26 cellular contexts compared by ENCODE assay signal in genomic region chr20:47456041-47456537, GRCh38. TPM values are rescaled to one million over a fixed set of nuclear protein-coding genes. Genes with fewer than 3 reads are reported as not detected.
DNase-seq lines count a peak whose midpoint lies in the region; ATAC-seq and TF ChIP-seq lines count a peak whose summit lies in the region.
"Had no signal": no experiment of that assay in that cellular context is flagged by ENCODE, and none has a peak within 500 bp of the region (broad histone marks: within the 10 kb centered on the region; RNA-seq: fewer than 3 reads in every experiment).

No MANE protein-coding gene starts in this region.

- H3K27ac Mint-ChIP-seq in activated CD8-positive, alpha-beta T cell treated with anti-CD3 and anti-CD28 coated beads, Interleukin-2, amount 10 ng/mL, durations not matched to agents 7 days and 5 days: peak overlapping the region; percentile 12
- no peak overlapping the region for H3K27ac Mint-ChIP-seq in activated CD8-positive, alpha-beta T cell treated with anti-CD3 and anti-CD28 coated beads for 36 hours
- peak overlapping the region; percentile 91 for H3K27ac Mint-ChIP-seq in stimulated activated memory B cell treated with anti-CD40 and anti-IgM and Interleukin-4, amounts not matched to agents 10 μg/mL and 1 μg/mL and 100 μg/mL, for 72 hours
- H3K27ac Mint-ChIP-seq: activated CD4-positive, alpha-beta memory T cell treated with anti-CD3 and anti-CD28 coated beads, Interleukin-2, amount 10 ng/mL, durations not matched to agents 7 days and 5 days; CD4-positive, CD25-positive, alpha-beta regulatory T cell had no signal

- intact Hi-C loops in activated CD8-positive, alpha-beta T cell treated with anti-CD3 and anti-CD28 coated beads for 36 hours (cut with micrococcal nuclease): loop anchor here (5.0 kb wide), 1 partner anchor 46 kb away; the partner anchor contains the start of gene NCOA3
- intact Hi-C loops in esophagus squamous epithelium (cut with DNase I) (no loop called here), prostate gland (cut with DNase I) (no loop called here)

- DNase-seq in activated CD8-positive, alpha-beta T cell treated with anti-CD3 and anti-CD28 coated beads, Interleukin-2, amount 10 ng/mL, durations not matched to agents 7 days and 5 days: no peak
- no peak for DNase-seq in activated CD8-positive, alpha-beta T cell treated with anti-CD3 and anti-CD28 coated beads for 36 hours
- no peak for DNase-seq in RWPE2 (ENCODE audit: low spot score)
- DNase-seq in esophagus squamous epithelium (lab: John Stamatoyannopoulos, UW): no peak
- no peak for DNase-seq in NCI-H82 (lab: John Stamatoyannopoulos, UW)
- no peak for DNase-seq in prostate gland (ENCODE audit: low spot score)
- no peak for DNase-seq in activated CD4-positive, CD25-positive, alpha-beta regulatory T cell treated with anti-CD3 and anti-CD28 coated beads, Interleukin-2, amount 50 U/mL, for 72 hours
- DNase-seq: activated CD4-positive, alpha-beta memory T cell treated with anti-CD3 and anti-CD28 coated beads, Interleukin-2, amount 10 ng/mL, durations not matched to agents 7 days and 5 days; activated CD4-positive, alpha-beta T cell treated with anti-CD3 and anti-CD28 coated beads for 1 hour; activated effector memory CD4-positive, alpha-beta T cell treated with Interleukin-2 at 50 U/mL for 16 hours; activated T-cell treated with anti-CD3 and anti-CD28 coated beads for 4 hours; body of pancreas; CD4-positive, CD25-positive, alpha-beta regulatory T cell; NCI-H1048; NCI-H187; NCI-H2171; NCI-H510A treated with DMSO at 0.1 percent for 48 hours; stimulated activated CD4-positive, alpha-beta T cell treated with anti-CD3 and anti-CD28 coated beads, Interleukin-4, amount 100 ng/mL, for 24 hours; stimulated activated naive CD4-positive, alpha-beta T cell; T-helper 1 cell; testis had no signal

- H3K4me3 ChIP-seq in RWPE2 (ENCODE audit: severe bottlenecking): no peak overlapping the region
- H3K4me3 ChIP-seq in esophagus squamous epithelium: no peak overlapping the region
- no peak overlapping the region for H3K4me3 ChIP-seq in prostate gland
- H3K4me3 ChIP-seq: body of pancreas, lung, testis, vagina had no signal

- H3K27me3 Mint-ChIP-seq in activated CD8-positive, alpha-beta T cell treated with anti-CD3 and anti-CD28 coated beads, Interleukin-2, amount 10 ng/mL, durations not matched to agents 7 days and 5 days (ENCODE audit: low read depth): no peaks in the 10 kb centered on the region
- H3K27me3 Mint-ChIP-seq in activated CD8-positive, alpha-beta T cell treated with anti-CD3 and anti-CD28 coated beads for 36 hours: no peaks in the 10 kb centered on the region
- no peaks in the 10 kb centered on the region for H3K27me3 Mint-ChIP-seq in stimulated activated memory B cell treated with anti-CD40 and anti-IgM and Interleukin-4, amounts not matched to agents 10 μg/mL and 1 μg/mL and 100 μg/mL, for 72 hours
- H3K27me3 Mint-ChIP-seq: activated CD4-positive, alpha-beta memory T cell treated with anti-CD3 and anti-CD28 coated beads, Interleukin-2, amount 10 ng/mL, durations not matched to agents 7 days and 5 days; CD4-positive, CD25-positive, alpha-beta regulatory T cell had no signal

- no peaks in the 10 kb centered on the region for H3K36me3 Mint-ChIP-seq in activated CD8-positive, alpha-beta T cell treated with anti-CD3 and anti-CD28 coated beads, Interleukin-2, amount 10 ng/mL, durations not matched to agents 7 days and 5 days (ENCODE audit: low read depth)
- H3K36me3 Mint-ChIP-seq in activated CD8-positive, alpha-beta T cell treated with anti-CD3 and anti-CD28 coated beads for 36 hours (ENCODE audit: low read depth): no peaks in the 10 kb centered on the region
- H3K36me3 Mint-ChIP-seq in stimulated activated memory B cell treated with anti-CD40 and anti-IgM and Interleukin-4, amounts not matched to agents 10 μg/mL and 1 μg/mL and 100 μg/mL, for 72 hours: no peaks in the 10 kb centered on the region

- H3K4me1 ChIP-seq in RWPE2 (ENCODE audit: insufficient read depth, poor library complexity, severe bottlenecking) (peaks cover 37% of the 10 kb centered on the region), esophagus squamous epithelium (peaks cover 6 to 54% (median 16%) of the 10 kb centered on the region in 3 donors), prostate gland (replicated peaks) (no peaks in the 10 kb centered on the region)
- H3K4me1 ChIP-seq: testis had no signal

- H3K36me3 ChIP-seq in RWPE2 (ENCODE audit: low read depth): no peaks in the 10 kb centered on the region
- H3K36me3 ChIP-seq in esophagus squamous epithelium: no peaks in the 10 kb centered on the region
- no peaks in the 10 kb centered on the region for H3K36me3 ChIP-seq in prostate gland
- H3K36me3 ChIP-seq: vagina had no signal

- H3K27ac ChIP-seq in RWPE2 (ENCODE audit: poor library complexity, severe bottlenecking) (peak overlapping the region; percentile 76), esophagus squamous epithelium (peak overlapping the region; percentile 50 to 84 (median 81)), prostate gland (no peak overlapping the region)
- H3K27ac ChIP-seq: 22Rv1, body of pancreas, testis, vagina had no signal

- no peaks in the 10 kb centered on the region for H3K9me3 Mint-ChIP-seq in activated CD8-positive, alpha-beta T cell treated with anti-CD3 and anti-CD28 coated beads, Interleukin-2, amount 10 ng/mL, durations not matched to agents 7 days and 5 days (ENCODE audit: insufficient read depth)
- H3K9me3 Mint-ChIP-seq in activated CD8-positive, alpha-beta T cell treated with anti-CD3 and anti-CD28 coated beads for 36 hours: peaks cover 2% of the 10 kb centered on the region
- no peaks in the 10 kb centered on the region for H3K9me3 Mint-ChIP-seq in stimulated activated memory B cell treated with anti-CD40 and anti-IgM and Interleukin-4, amounts not matched to agents 10 μg/mL and 1 μg/mL and 100 μg/mL, for 72 hours
- H3K9me3 Mint-ChIP-seq: activated CD4-positive, alpha-beta memory T cell treated with anti-CD3 and anti-CD28 coated beads, Interleukin-2, amount 10 ng/mL, durations not matched to agents 7 days and 5 days; CD4-positive, CD25-positive, alpha-beta regulatory T cell had no signal

- TF ChIP-seq CTCF in activated CD8-positive, alpha-beta T cell treated with anti-CD3 and anti-CD28 coated beads for 36 hours (IDR thresholded peaks at IDR 0.05): no peak
- TF ChIP-seq CTCF in RWPE2 (IDR thresholded peaks at IDR 0.05; ENCODE audit: poor library complexity, severe bottlenecking): no peak
- no peak for TF ChIP-seq CTCF in esophagus squamous epithelium (IDR thresholded peaks at IDR 0.05)
- TF ChIP-seq CTCF in prostate gland (IDR thresholded peaks at IDR 0.05): no peak

- 55 to 58% methylated on average over 6 to 7 of the region's 8 CpGs for WGBS in esophagus squamous epithelium, 2 donors
- WGBS in prostate gland: 63% methylated on average over 8 of the region's 8 CpGs

- no peak overlapping the region for H3K4me3 Mint-ChIP-seq in activated CD8-positive, alpha-beta T cell treated with anti-CD3 and anti-CD28 coated beads, Interleukin-2, amount 10 ng/mL, durations not matched to agents 7 days and 5 days
- no peak overlapping the region for H3K4me3 Mint-ChIP-seq in activated CD8-positive, alpha-beta T cell treated with anti-CD3 and anti-CD28 coated beads for 36 hours
- H3K4me3 Mint-ChIP-seq in stimulated activated memory B cell treated with anti-CD40 and anti-IgM and Interleukin-4, amounts not matched to agents 10 μg/mL and 1 μg/mL and 100 μg/mL, for 72 hours: no peak overlapping the region
- H3K4me3 Mint-ChIP-seq: activated CD4-positive, alpha-beta memory T cell treated with anti-CD3 and anti-CD28 coated beads, Interleukin-2, amount 10 ng/mL, durations not matched to agents 7 days and 5 days; CD4-positive, CD25-positive, alpha-beta regulatory T cell had no signal

- TF ChIP-seq POLR2A in esophagus squamous epithelium (IDR thresholded peaks at IDR 0.05) (no peak), prostate gland (IDR thresholded peaks at IDR 0.05) (no peak)

- CTCF ChIA-PET in activated CD8-positive, alpha-beta T cell treated with anti-CD3 and anti-CD28 coated beads, Interleukin-2, amount 10 ng/mL, durations not matched to agents 7 days and 5 days (lab: Charles Lee): interaction anchor here (0.8 to 2.3 kb wide), 5 partner anchors 11 to 251 kb away, joined by 3 to 5 read pairs (median 3); no protein-coding TSS in a partner anchor
- CTCF ChIA-PET in activated CD8-positive, alpha-beta T cell treated with anti-CD3 and anti-CD28 coated beads for 36 hours (lab: Charles Lee): interaction anchor here (0.9 to 2.8 kb wide), 6 partner anchors 31 to 183 kb away, joined by 3 to 16 read pairs (median 4); no protein-coding TSS in a partner anchor

- no peak for ATAC-seq in activated CD8-positive, alpha-beta T cell treated with anti-CD3 and anti-CD28 coated beads, Interleukin-2, amount 10 ng/mL, durations not matched to agents 7 days and 5 days
- ATAC-seq in activated CD8-positive, alpha-beta T cell treated with anti-CD3 and anti-CD28 coated beads for 36 hours: no peak
- ATAC-seq in RWPE2 (ENCODE audit: low read depth): no peak
- no peak for ATAC-seq in stimulated activated memory B cell treated with anti-CD40 and anti-IgM and Interleukin-4, amounts not matched to agents 10 μg/mL and 1 μg/mL and 100 μg/mL, for 72 hours
- ATAC-seq: body of pancreas, sciatic nerve had no signal

- H3K9me3 ChIP-seq in RWPE2 (ENCODE audit: severe bottlenecking) (peaks cover 5% of the 10 kb centered on the region), esophagus squamous epithelium (no peaks in the 10 kb centered on the region), prostate gland (no peaks in the 10 kb centered on the region)
- H3K9me3 ChIP-seq: body of pancreas, testis, vagina had no signal

- POLR2A ChIA-PET in activated CD8-positive, alpha-beta T cell treated with anti-CD3 and anti-CD28 coated beads, Interleukin-2, amount 10 ng/mL, durations not matched to agents 7 days and 5 days (lab: Charles Lee): interaction anchor here (0.7 to 1.2 kb wide), 2 partner anchors 46 to 97 kb away, joined by 3 to 4 read pairs; partner anchors contain the start of gene NCOA3
- POLR2A ChIA-PET in activated CD8-positive, alpha-beta T cell treated with anti-CD3 and anti-CD28 coated beads for 36 hours (lab: Charles Lee): interaction anchor here (1.3 to 1.4 kb wide), 3 partner anchors 31 to 53 kb away, joined by 3 to 6 read pairs (median 4); partner anchors contain the start of gene NCOA3

- H3K4me1 Mint-ChIP-seq in activated CD8-positive, alpha-beta T cell treated with anti-CD3 and anti-CD28 coated beads, Interleukin-2, amount 10 ng/mL, durations not matched to agents 7 days and 5 days (ENCODE audit: low read depth): peaks cover 42% of the 10 kb centered on the region
- peaks cover 50% of the 10 kb centered on the region for H3K4me1 Mint-ChIP-seq in activated CD8-positive, alpha-beta T cell treated with anti-CD3 and anti-CD28 coated beads for 36 hours (ENCODE audit: low read depth)
- peaks cover 34% of the 10 kb centered on the region for H3K4me1 Mint-ChIP-seq in stimulated activated memory B cell treated with anti-CD40 and anti-IgM and Interleukin-4, amounts not matched to agents 10 μg/mL and 1 μg/mL and 100 μg/mL, for 72 hours

- H3K27me3 ChIP-seq in RWPE2 (ENCODE audit: insufficient read depth, poor library complexity, severe bottlenecking) (no peaks in the 10 kb centered on the region), esophagus squamous epithelium (no peaks in the 10 kb centered on the region), prostate gland (replicated peaks; ENCODE audit: insufficient read depth) (no peaks in the 10 kb centered on the region)
- H3K27me3 ChIP-seq: body of pancreas, testis, vagina had no signal

RNA-seq across cellular contexts. Expression of gene NCOA3, which starts 45.6 kb away (rescaled TPM):
- total RNA-seq in activated CD8-positive, alpha-beta T cell treated with anti-CD3 and anti-CD28 coated beads, Interleukin-2, amount 10 ng/mL, durations not matched to agents 7 days and 5 days: 10 to 100 TPM; 57.4 to 60.1 TPM
- 10 to 100 TPM; 66.2 to 73.7 TPM for total RNA-seq in activated CD8-positive, alpha-beta T cell treated with anti-CD3 and anti-CD28 coated beads for 36 hours
- total RNA-seq in esophagus squamous epithelium: 10 to 100 TPM; 26.7 to 40.2 (median 34.5) TPM
- total RNA-seq in prostate gland: 10 to 100 TPM; 21.6 to 35.6 TPM

Comparison
In these comparisons a context has a peak if more than half of its experiments do, and no peak if none do; other contexts are left out.
1. H3K27ac ChIP-seq: peak in RWPE2 (single experiment) and esophagus squamous epithelium (4 of 4); none in prostate gland (0 of 2).